ENCODE assay signal across 1 cellular context in the genomic region with DNA sequence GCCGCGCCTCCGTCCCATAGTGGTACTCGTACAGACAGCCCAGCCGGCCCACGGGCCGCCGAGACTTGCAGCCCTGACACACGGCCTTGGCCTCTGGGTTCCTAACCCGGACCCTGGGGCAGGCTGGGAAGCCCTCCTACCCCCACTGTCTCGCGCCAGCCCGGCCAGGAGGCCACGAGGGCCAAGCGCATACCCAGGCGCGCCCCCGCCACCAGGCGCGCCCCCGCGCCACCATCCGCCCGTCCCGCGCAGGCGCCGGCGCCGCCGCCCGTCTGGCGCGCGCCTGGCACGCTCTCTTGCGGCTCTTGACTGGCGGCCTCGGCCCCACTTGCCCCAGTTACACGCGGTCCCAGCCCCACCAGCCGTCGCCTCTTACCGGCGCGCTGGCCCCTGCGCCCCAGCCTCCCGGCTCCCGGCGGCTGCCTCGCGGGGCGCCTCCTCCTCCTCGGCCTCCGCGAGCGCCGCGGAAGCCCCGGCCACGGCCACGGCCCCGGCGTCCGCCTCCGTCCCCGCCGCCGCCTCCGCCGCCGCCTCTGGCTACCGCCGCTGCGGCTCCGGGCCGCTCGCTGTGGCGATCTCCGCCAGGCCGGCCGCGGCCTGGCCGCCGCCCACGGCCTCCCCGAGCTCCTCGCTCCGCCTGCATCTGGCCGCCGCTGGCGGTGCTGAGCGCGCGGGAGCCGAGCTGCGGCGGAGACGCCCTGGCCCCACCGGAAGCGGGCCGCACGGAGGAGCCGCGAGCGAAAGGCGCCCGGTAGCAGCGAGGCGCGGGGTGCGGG.
A peak's percentile ranks its signal among the peaks of the same experiment; 100 is the strongest.
TF ChIP-seq lines count a peak whose summit lies in the region.

No MANE protein-coding gene starts in this region.

TF ChIP-seq in K562, 482 proteins besides CTCF, POLR2A, EP300 and RAD21 (continued from another document and continues in another):
- TF ChIP-seq, protein P1, sequence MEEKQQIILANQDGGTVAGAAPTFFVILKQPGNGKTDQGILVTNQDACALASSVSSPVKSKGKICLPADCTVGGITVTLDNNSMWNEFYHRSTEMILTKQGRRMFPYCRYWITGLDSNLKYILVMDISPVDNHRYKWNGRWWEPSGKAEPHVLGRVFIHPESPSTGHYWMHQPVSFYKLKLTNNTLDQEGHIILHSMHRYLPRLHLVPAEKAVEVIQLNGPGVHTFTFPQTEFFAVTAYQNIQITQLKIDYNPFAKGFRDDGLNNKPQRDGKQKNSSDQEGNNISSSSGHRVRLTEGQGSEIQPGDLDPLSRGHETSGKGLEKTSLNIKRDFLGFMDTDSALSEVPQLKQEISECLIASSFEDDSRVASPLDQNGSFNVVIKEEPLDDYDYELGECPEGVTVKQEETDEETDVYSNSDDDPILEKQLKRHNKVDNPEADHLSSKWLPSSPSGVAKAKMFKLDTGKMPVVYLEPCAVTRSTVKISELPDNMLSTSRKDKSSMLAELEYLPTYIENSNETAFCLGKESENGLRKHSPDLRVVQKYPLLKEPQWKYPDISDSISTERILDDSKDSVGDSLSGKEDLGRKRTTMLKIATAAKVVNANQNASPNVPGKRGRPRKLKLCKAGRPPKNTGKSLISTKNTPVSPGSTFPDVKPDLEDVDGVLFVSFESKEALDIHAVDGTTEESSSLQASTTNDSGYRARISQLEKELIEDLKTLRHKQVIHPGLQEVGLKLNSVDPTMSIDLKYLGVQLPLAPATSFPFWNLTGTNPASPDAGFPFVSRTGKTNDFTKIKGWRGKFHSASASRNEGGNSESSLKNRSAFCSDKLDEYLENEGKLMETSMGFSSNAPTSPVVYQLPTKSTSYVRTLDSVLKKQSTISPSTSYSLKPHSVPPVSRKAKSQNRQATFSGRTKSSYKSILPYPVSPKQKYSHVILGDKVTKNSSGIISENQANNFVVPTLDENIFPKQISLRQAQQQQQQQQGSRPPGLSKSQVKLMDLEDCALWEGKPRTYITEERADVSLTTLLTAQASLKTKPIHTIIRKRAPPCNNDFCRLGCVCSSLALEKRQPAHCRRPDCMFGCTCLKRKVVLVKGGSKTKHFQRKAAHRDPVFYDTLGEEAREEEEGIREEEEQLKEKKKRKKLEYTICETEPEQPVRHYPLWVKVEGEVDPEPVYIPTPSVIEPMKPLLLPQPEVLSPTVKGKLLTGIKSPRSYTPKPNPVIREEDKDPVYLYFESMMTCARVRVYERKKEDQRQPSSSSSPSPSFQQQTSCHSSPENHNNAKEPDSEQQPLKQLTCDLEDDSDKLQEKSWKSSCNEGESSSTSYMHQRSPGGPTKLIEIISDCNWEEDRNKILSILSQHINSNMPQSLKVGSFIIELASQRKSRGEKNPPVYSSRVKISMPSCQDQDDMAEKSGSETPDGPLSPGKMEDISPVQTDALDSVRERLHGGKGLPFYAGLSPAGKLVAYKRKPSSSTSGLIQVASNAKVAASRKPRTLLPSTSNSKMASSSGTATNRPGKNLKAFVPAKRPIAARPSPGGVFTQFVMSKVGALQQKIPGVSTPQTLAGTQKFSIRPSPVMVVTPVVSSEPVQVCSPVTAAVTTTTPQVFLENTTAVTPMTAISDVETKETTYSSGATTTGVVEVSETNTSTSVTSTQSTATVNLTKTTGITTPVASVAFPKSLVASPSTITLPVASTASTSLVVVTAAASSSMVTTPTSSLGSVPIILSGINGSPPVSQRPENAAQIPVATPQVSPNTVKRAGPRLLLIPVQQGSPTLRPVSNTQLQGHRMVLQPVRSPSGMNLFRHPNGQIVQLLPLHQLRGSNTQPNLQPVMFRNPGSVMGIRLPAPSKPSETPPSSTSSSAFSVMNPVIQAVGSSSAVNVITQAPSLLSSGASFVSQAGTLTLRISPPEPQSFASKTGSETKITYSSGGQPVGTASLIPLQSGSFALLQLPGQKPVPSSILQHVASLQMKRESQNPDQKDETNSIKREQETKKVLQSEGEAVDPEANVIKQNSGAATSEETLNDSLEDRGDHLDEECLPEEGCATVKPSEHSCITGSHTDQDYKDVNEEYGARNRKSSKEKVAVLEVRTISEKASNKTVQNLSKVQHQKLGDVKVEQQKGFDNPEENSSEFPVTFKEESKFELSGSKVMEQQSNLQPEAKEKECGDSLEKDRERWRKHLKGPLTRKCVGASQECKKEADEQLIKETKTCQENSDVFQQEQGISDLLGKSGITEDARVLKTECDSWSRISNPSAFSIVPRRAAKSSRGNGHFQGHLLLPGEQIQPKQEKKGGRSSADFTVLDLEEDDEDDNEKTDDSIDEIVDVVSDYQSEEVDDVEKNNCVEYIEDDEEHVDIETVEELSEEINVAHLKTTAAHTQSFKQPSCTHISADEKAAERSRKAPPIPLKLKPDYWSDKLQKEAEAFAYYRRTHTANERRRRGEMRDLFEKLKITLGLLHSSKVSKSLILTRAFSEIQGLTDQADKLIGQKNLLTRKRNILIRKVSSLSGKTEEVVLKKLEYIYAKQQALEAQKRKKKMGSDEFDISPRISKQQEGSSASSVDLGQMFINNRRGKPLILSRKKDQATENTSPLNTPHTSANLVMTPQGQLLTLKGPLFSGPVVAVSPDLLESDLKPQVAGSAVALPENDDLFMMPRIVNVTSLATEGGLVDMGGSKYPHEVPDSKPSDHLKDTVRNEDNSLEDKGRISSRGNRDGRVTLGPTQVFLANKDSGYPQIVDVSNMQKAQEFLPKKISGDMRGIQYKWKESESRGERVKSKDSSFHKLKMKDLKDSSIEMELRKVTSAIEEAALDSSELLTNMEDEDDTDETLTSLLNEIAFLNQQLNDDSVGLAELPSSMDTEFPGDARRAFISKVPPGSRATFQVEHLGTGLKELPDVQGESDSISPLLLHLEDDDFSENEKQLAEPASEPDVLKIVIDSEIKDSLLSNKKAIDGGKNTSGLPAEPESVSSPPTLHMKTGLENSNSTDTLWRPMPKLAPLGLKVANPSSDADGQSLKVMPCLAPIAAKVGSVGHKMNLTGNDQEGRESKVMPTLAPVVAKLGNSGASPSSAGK (IDR thresholded peaks at IDR 0.05): peak; percentile 77
- TF ChIP-seq SMAD4 (CRISPR knock-in tag; conservative IDR thresholded peaks at IDR 0.05) (peak; percentile 87), SOX6 (IDR thresholded peaks at IDR 0.05) (no peak), ETV6 (IDR thresholded peaks at IDR 0.05; ENCODE audit: borderline replicate concordance in 1 of 2, low read depth in 2 of 2, low read length in 1 of 2) (no peak), ETV6 (CRISPR knock-in tag; IDR thresholded peaks at IDR 0.05; ENCODE audit: borderline replicate concordance) (peak; percentile 43; the same call in 1 of the 2 replicates), NUFIP1 (IDR thresholded peaks at IDR 0.05; ENCODE audit: partially characterized antibody) (no peak), BHLHE40 (IDR thresholded peaks at IDR 0.05; ENCODE audit: low read length) (no peak), ZNF165 (CRISPR knock-in tag; IDR thresholded peaks at IDR 0.05; ENCODE audit: borderline replicate concordance) (no peak), KDM2B (CRISPR knock-in tag; IDR thresholded peaks at IDR 0.05) (peak; percentile 28; the same call in 1 of the 2 replicates), SREBF2 (CRISPR knock-in tag; IDR thresholded peaks at IDR 0.05) (no peak), ZNF584 (CRISPR knock-in tag; IDR thresholded peaks at IDR 0.05; ENCODE audit: low read depth) (0 out of 2 replicates have a peak, but pooled peaks have one; percentile 31), MAFG (tag; conservative IDR thresholded peaks at IDR 0.05) (no peak), MEIS2 (IDR thresholded peaks at IDR 0.05; ENCODE audit: partially characterized antibody) (peak; percentile 21), ARID2 (IDR thresholded peaks at IDR 0.05) (no peak), ZNF175 (CRISPR knock-in tag; IDR thresholded peaks at IDR 0.05; ENCODE audit: low read depth) (0 out of 2 replicates have a peak, but pooled peaks have one; percentile 36)
- TF ChIP-seq, protein P2, sequence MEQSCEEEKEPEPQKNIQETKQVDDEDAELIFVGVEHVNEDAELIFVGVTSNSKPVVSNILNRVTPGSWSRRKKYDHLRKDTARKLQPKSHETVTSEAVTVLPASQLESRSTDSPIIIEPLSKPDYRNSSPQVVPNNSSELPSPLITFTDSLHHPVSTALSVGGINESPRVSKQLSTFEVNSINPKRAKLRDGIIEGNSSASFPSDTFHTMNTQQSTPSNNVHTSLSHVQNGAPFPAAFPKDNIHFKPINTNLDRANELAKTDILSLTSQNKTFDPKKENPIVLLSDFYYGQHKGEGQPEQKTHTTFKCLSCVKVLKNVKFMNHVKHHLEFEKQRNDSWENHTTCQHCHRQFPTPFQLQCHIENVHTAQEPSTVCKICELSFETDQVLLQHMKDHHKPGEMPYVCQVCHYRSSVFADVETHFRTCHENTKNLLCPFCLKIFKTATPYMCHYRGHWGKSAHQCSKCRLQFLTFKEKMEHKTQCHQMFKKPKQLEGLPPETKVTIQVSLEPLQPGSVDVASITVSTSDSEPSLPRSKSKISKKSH (CRISPR knock-in tag; IDR thresholded peaks at IDR 0.05): no peak
- TF ChIP-seq, protein P3, sequence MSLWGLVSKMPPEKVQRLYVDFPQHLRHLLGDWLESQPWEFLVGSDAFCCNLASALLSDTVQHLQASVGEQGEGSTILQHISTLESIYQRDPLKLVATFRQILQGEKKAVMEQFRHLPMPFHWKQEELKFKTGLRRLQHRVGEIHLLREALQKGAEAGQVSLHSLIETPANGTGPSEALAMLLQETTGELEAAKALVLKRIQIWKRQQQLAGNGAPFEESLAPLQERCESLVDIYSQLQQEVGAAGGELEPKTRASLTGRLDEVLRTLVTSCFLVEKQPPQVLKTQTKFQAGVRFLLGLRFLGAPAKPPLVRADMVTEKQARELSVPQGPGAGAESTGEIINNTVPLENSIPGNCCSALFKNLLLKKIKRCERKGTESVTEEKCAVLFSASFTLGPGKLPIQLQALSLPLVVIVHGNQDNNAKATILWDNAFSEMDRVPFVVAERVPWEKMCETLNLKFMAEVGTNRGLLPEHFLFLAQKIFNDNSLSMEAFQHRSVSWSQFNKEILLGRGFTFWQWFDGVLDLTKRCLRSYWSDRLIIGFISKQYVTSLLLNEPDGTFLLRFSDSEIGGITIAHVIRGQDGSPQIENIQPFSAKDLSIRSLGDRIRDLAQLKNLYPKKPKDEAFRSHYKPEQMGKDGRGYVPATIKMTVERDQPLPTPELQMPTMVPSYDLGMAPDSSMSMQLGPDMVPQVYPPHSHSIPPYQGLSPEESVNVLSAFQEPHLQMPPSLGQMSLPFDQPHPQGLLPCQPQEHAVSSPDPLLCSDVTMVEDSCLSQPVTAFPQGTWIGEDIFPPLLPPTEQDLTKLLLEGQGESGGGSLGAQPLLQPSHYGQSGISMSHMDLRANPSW (CRISPR knock-in tag; IDR thresholded peaks at IDR 0.05): no peak
- TF ChIP-seq, protein P4, sequence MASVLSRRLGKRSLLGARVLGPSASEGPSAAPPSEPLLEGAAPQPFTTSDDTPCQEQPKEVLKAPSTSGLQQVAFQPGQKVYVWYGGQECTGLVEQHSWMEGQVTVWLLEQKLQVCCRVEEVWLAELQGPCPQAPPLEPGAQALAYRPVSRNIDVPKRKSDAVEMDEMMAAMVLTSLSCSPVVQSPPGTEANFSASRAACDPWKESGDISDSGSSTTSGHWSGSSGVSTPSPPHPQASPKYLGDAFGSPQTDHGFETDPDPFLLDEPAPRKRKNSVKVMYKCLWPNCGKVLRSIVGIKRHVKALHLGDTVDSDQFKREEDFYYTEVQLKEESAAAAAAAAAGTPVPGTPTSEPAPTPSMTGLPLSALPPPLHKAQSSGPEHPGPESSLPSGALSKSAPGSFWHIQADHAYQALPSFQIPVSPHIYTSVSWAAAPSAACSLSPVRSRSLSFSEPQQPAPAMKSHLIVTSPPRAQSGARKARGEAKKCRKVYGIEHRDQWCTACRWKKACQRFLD (CRISPR knock-in tag; IDR thresholded peaks at IDR 0.05): peak; percentile 69; the same call in 1 of the 2 replicates
- TF ChIP-seq, protein P5, sequence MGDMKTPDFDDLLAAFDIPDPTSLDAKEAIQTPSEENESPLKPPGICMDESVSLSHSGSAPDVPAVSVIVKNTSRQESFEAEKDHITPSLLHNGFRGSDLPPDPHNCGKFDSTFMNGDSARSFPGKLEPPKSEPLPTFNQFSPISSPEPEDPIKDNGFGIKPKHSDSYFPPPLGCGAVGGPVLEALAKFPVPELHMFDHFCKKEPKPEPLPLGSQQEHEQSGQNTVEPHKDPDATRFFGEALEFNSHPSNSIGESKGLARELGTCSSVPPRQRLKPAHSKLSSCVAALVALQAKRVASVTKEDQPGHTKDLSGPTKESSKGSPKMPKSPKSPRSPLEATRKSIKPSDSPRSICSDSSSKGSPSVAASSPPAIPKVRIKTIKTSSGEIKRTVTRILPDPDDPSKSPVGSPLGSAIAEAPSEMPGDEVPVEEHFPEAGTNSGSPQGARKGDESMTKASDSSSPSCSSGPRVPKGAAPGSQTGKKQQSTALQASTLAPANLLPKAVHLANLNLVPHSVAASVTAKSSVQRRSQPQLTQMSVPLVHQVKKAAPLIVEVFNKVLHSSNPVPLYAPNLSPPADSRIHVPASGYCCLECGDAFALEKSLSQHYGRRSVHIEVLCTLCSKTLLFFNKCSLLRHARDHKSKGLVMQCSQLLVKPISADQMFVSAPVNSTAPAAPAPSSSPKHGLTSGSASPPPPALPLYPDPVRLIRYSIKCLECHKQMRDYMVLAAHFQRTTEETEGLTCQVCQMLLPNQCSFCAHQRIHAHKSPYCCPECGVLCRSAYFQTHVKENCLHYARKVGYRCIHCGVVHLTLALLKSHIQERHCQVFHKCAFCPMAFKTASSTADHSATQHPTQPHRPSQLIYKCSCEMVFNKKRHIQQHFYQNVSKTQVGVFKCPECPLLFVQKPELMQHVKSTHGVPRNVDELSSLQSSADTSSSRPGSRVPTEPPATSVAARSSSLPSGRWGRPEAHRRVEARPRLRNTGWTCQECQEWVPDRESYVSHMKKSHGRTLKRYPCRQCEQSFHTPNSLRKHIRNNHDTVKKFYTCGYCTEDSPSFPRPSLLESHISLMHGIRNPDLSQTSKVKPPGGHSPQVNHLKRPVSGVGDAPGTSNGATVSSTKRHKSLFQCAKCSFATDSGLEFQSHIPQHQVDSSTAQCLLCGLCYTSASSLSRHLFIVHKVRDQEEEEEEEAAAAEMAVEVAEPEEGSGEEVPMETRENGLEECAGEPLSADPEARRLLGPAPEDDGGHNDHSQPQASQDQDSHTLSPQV (IDR thresholded peaks at IDR 0.05): peak; percentile 35; the same call in 1 of the 2 replicates
- TF ChIP-seq, protein P6, sequence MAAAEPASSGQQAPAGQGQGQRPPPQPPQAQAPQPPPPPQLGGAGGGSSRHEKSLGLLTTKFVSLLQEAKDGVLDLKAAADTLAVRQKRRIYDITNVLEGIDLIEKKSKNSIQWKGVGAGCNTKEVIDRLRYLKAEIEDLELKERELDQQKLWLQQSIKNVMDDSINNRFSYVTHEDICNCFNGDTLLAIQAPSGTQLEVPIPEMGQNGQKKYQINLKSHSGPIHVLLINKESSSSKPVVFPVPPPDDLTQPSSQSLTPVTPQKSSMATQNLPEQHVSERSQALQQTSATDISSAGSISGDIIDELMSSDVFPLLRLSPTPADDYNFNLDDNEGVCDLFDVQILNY (CRISPR knock-in tag; IDR thresholded peaks at IDR 0.05): 0 out of 2 replicates have a peak, but pooled peaks have one; percentile 53
- TF ChIP-seq, protein P7, sequence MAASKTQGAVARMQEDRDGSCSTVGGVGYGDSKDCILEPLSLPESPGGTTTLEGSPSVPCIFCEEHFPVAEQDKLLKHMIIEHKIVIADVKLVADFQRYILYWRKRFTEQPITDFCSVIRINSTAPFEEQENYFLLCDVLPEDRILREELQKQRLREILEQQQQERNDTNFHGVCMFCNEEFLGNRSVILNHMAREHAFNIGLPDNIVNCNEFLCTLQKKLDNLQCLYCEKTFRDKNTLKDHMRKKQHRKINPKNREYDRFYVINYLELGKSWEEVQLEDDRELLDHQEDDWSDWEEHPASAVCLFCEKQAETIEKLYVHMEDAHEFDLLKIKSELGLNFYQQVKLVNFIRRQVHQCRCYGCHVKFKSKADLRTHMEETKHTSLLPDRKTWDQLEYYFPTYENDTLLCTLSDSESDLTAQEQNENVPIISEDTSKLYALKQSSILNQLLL (CRISPR knock-in tag; IDR thresholded peaks at IDR 0.05; ENCODE audit: borderline replicate concordance): no peak
